Comparison of ENCODE assay signal across 15 cellular contexts in the genomic region with DNA sequence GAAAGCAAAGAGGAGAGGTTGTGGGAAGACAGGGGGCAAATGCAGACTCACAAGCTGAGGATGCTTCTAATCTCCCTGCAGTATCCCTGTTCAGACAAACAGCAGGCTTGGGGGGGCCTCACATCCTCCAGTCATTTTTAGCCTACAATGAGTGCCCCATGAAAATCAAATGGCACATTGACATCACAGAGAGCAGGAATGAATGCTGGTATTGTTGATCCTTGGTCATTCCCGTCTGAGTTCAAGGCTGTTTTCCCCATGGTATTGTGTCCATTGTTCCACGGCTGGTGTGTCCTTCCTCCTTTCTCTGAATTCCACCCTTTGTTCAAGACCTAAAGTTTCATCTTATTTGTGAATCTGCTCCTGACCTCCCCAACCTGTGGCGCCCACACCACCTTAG.
A peak's percentile ranks its signal among the peaks of the same experiment; 100 is the strongest.
DNase-seq lines count a peak whose midpoint lies in the region; ATAC-seq and TF ChIP-seq lines count a peak whose summit lies in the region.
"Had no signal": no experiment of that assay in that cellular context is flagged by ENCODE, and none has a peak within 500 bp of the region (broad histone marks: within the 10 kb centered on the region; RNA-seq: fewer than 3 reads in every experiment).

No MANE protein-coding gene starts in this region.

- ATAC-seq in omental fat pad (ENCODE audit: low FRiP score) = no peak
- ATAC-seq: GM23338 had no signal

- no peaks in the 10 kb centered on the region for H3K36me3 Mint-ChIP-seq in glutamatergic neuron (ENCODE audit: unreplicated experiment)
- H3K36me3 Mint-ChIP-seq: CD8-positive, alpha-beta memory T cell had no signal

- peaks cover 3% of the 10 kb centered on the region for H3K27me3 Mint-ChIP-seq in glutamatergic neuron (ENCODE audit: unreplicated experiment)
- H3K27me3 Mint-ChIP-seq: B cell had no signal

- TF ChIP-seq CTCF in glutamatergic neuron (IDR thresholded peaks at IDR 0.05; ENCODE audit: partially characterized antibody, unreplicated experiment) (no peak), omental fat pad (IDR thresholded peaks at IDR 0.05) (no peak)

- peak; percentile 78 for DNase-seq in Ammon's horn (ENCODE audit: low spot score)
- peak; percentile 87 for DNase-seq in globus pallidus (ENCODE audit: low spot score)
- peak; percentile 65 for DNase-seq in midbrain (lab: John Stamatoyannopoulos, UW)
- peak; percentile 75 for DNase-seq in putamen (ENCODE audit: low spot score)
- DNase-seq in glutamatergic neuron = no peak
- DNase-seq in stimulated activated CD4-positive, alpha-beta T cell treated with anti-CD3 and anti-CD28 coated beads, Interleukin-12 subunit alpha, Interleukin-12 subunit beta, amount 100 ng/mL, for 4 hours = no peak
- no peak for DNase-seq in omental fat pad (ENCODE audit: low spot score)
- DNase-seq: ACHN; Caco-2; CD8-positive, alpha-beta memory T cell; DND-41; GDM1; H7 had no signal

- no peak overlapping the region for H3K27ac Mint-ChIP-seq in glutamatergic neuron (ENCODE audit: unreplicated experiment)
- H3K27ac Mint-ChIP-seq: B cell; CD8-positive, alpha-beta memory T cell; GM23338 had no signal

- H3K4me1 Mint-ChIP-seq in glutamatergic neuron (ENCODE audit: low read depth, unreplicated experiment) = no peaks in the 10 kb centered on the region
- H3K4me1 Mint-ChIP-seq: B cell; CD8-positive, alpha-beta memory T cell had no signal

- no peak overlapping the region for H3K4me3 Mint-ChIP-seq in glutamatergic neuron (ENCODE audit: unreplicated experiment)
- H3K4me3 Mint-ChIP-seq: B cell; CD8-positive, alpha-beta memory T cell; GM23338 had no signal

- peaks cover 4% of the 10 kb centered on the region for H3K9me3 Mint-ChIP-seq in glutamatergic neuron (ENCODE audit: unreplicated experiment)
- H3K9me3 Mint-ChIP-seq: CD8-positive, alpha-beta memory T cell had no signal

Comparison
In these comparisons a context has a peak if more than half of its experiments do, and no peak if none do; other contexts are left out.
1. DNase-seq: peak in Ammon's horn (single experiment), globus pallidus (single experiment), midbrain (single experiment) and putamen (single experiment); none in glutamatergic neuron (single experiment), stimulated activated CD4-positive, alpha-beta T cell treated with anti-CD3 and anti-CD28 coated beads, Interleukin-12 subunit alpha, Interleukin-12 subunit beta, amount 100 ng/mL, for 4 hours (single experiment) and omental fat pad (single experiment).